In the genomic region with DNA sequence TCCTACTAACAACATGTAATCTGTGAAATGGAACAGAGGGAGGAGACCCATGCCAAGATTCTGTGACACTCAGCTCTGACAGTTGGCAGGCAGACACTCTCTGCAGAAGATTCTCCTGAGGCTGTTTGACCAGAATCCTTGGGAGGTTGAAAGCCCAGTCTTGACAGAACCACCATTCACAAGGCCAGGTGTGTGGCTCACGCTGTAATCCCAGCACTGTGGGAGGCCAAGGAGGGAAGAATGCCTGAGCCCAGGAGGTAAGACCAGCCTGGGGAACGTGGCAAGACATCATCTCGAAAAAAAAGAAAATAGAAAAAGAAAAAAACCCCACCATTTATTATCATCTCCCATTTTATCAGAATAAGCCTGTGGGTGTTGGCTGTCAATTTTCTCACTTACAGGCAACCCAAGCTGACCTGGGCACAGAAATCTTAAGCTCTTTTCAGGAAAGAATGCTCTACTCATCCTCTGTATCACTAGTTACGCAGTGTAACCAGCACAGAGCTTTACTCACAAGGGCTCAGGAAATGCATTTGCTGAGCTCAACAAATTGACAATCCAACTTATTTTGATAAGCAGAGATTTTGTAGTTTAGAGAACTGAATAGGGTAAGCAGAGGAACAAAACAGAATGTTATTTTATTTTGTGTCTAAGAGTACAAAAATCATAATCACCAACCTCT, we compare ENCODE assay signal across 10 cellular contexts. TPM values are rescaled to one million over a fixed set of nuclear protein-coding genes. Genes with fewer than 3 reads are reported as not detected.
"Had no signal": no experiment of that assay in that cellular context is flagged by ENCODE, and none has a peak within 500 bp of the region (broad histone marks: within the 10 kb centered on the region; RNA-seq: fewer than 3 reads in every experiment).

No MANE protein-coding gene starts in this region.

RNA-seq across cellular contexts. Expression of gene NBPF4, which starts 16.8 kb away (rescaled TPM):
- total RNA-seq: stomach, subcutaneous adipose tissue, suprapubic skin, temporal lobe, thoracic aorta, thyroid gland, upper lobe of left lung, upper lobe of right lung, urinary bladder, vagina had no signal
- polyA plus RNA-seq: stomach, urinary bladder had no signal
